Comparison of ENCODE assay signal across 8 cellular contexts in the genomic region with DNA sequence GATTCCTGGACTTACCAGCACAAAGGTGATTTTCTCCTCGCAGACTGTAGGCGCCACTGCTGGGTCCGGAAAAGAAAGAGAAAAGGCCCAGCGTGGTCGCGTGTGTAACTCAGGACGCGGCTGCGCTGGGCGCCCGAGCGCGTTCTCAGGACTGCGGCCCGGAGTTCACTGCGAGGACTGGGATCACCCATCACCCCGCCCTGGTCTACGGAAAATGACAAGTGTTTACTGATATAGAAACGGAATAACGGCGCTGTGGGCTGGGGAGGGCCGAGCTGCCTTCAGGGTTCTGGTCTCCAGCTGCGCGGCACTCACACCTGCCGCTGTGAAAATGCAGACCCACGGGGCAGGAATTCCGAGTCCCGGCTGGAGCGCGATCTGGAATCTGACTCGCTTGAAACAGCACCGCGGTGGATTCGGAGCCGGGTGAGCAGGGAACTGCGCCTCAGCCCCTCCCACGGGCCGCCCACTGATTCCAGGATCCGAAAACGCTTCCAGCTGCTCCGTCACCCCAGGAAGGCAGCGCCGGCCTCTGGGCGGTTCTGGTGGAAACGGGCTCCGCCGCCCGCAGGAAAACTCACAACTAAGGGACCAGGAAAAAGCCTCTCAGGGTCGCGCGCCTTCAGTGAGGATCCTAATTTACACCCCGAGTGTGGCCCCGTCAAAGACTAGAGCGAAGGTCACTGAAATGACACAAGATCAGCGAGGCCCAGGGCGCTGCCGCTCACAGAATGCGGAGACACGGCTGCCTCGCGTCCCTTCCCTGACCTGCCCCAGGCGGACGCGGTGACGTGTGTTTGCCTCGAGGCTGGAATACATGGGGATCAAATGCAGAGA. TPM values are rescaled to one million over a fixed set of nuclear protein-coding genes. Genes with fewer than 3 reads are reported as not detected.
DNase-seq lines count a peak whose midpoint lies in the region; ATAC-seq and TF ChIP-seq lines count a peak whose summit lies in the region.

No MANE protein-coding gene starts in this region.

- H3K4me3 ChIP-seq in lower lobe of right lung, result peak overlapping the region; percentile 62

- intact Hi-C loops in lower lobe of right lung (cut with DNase I), result no loop called here

- ATAC-seq in HG03066 (IDR thresholded peaks at IDR 0.05; ENCODE audit: low read depth, unreplicated experiment), result peak; percentile 73
- peak; percentile 95 to 96 for ATAC-seq in lower lobe of right lung
- ATAC-seq in GM18867 (IDR thresholded peaks at IDR 0.05; ENCODE audit: unreplicated experiment), result no peak

- H3K27ac ChIP-seq in lower lobe of right lung, result peak overlapping the region; percentile 95

- no peaks in the 10 kb centered on the region for H3K36me3 ChIP-seq in lower lobe of right lung

- DNase-seq in GM04503 (ENCODE audit: low read depth) (peak; percentile 25), NCI-H524 (lab: John Stamatoyannopoulos, UW) (peak; percentile 38 to 68), lower lobe of right lung (peak; percentile 91)
- DNase-seq in activated CD8-positive, alpha-beta memory T cell treated with anti-CD3 and anti-CD28 coated beads for 24 hours, result peak; percentile 82
- peak; percentile 25 for DNase-seq in effector CD8-positive, alpha-beta T cell (lab: John Stamatoyannopoulos, UW)
- peak in 2 of 3 experiments; percentile 13 to 48 for DNase-seq in stimulated activated CD4-positive, alpha-beta T cell treated with anti-CD3 and anti-CD28 coated beads, TNF-alpha, amount 100 ng/mL, for 24 hours (ENCODE audit: low read depth in 3 of 3)

- peaks cover 19% of the 10 kb centered on the region for H3K4me1 ChIP-seq in lower lobe of right lung

- no peaks in the 10 kb centered on the region for H3K27me3 ChIP-seq in lower lobe of right lung (ENCODE audit: low read depth)

- TF ChIP-seq CTCF in lower lobe of right lung (IDR thresholded peaks at IDR 0.05), result peak; percentile 24

- H3K9me3 ChIP-seq in lower lobe of right lung, result no peaks in the 10 kb centered on the region

RNA-seq across cellular contexts. Expression of gene HLA-A, which starts 34.5 kb away (rescaled TPM):
- total RNA-seq in lower lobe of right lung, result 1,064 TPM

Comparison
In these comparisons a context has a peak if more than half of its experiments do, and no peak if none do; other contexts are left out.
1. DNase-seq: peak in every context shown above with its lines; median percentile 91 in lower lobe of right lung; 82 in activated CD8-positive, alpha-beta memory T cell treated with anti-CD3 and anti-CD28 coated beads for 24 hours; 53 in NCI-H524; 30 in stimulated activated CD4-positive, alpha-beta T cell treated with anti-CD3 and anti-CD28 coated beads, TNF-alpha, amount 100 ng/mL, for 24 hours; 25 in GM04503; 25 in effector CD8-positive, alpha-beta T cell.